ENCODE assay signal across 15 cellular contexts in the genomic region with DNA sequence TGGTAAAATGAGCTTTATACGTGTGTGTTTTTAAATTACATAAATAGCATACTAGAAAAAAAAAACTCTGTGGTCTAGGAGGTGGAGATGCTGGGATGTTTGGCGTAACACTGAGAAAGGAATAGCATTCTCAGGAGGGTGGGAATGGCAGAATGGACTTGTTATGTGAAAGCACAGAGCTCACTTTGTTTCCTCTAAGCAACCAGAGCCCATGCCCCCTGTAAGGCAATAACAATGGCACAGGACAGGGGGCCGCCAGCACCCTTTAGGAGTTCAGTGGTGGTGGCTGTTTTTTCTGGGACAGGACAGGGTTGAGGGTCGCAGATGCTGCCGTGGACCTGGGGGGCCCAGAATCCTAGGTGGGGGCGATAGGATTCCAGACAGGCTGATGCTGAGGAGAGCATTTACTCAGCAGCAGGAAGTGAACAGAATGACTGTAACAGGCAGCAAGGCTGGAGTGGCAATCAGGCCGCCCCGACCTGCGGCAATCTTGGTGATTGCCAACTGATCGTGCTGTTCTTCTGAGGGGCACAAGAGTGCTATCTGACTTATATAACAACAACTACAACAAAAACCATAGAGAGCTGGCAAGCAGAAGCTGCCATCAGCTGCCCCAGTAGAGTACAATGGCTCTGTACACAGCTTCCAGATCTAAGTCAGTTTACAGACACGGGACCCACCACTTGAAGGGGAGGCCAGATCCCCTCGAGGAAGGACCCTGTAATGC.
A peak's percentile ranks its signal among the peaks of the same experiment; 100 is the strongest.
DNase-seq lines count a peak whose midpoint lies in the region; ATAC-seq, FAIRE-seq and TF ChIP-seq lines count a peak whose summit lies in the region.
"Had no signal": no experiment of that assay in that cellular context is flagged by ENCODE, and none has a peak within 500 bp of the region (broad histone marks: within the 10 kb centered on the region; RNA-seq: fewer than 3 reads in every experiment).

No MANE protein-coding gene starts in this region.

- H3K27me3 ChIP-seq in esophagus muscularis mucosa, result no peaks in the 10 kb centered on the region
- peaks cover 4 to 70% of the 10 kb centered on the region in 2 experiments for H3K27me3 ChIP-seq in mesenchymal stem cell (ENCODE audit: control insufficient read depth in 1 of 2, insufficient read depth in 1 of 2, low read length in 2 of 2)
- peaks cover 0 to 16% of the 10 kb centered on the region in 2 experiments; a peak in 2 of 5 replicates for H3K27me3 ChIP-seq in HepG2 (ENCODE audit: control insufficient read depth in 1 of 2, insufficient read depth in 2 of 2, low read length in 2 of 2)

- H3K27ac ChIP-seq in esophagus muscularis mucosa (replicated peaks in 1 of 4) (no peak overlapping the region), mesenchymal stem cell (ENCODE audit: low read length, poor library complexity, severe bottlenecking) (no peak overlapping the region), HepG2 (ENCODE audit: extremely low read length, insufficient read depth, low read length) (no peak overlapping the region)
- H3K27ac ChIP-seq: GM23248, SK-N-MC had no signal

- intact Hi-C loops in esophagus muscularis mucosa (cut with DNase I) (no loop called here), MCF 10A (cut with micrococcal nuclease) (no loop called here), HepG2 (cut with micrococcal nuclease; ENCODE audit: unreplicated experiment) (no loop called here)

- H4K20me1 ChIP-seq in HepG2 (ENCODE audit: insufficient read depth, low read length), result no peaks in the 10 kb centered on the region

- no peak overlapping the region for H2BK12ac ChIP-seq in mesenchymal stem cell (ENCODE audit: low read length in 2 of 2)

- H3K79me1 ChIP-seq in mesenchymal stem cell (replicated peaks; ENCODE audit: low read length, poor library complexity, severe bottlenecking), result no peaks in the 10 kb centered on the region

- no peak overlapping the region for H2BK120ac ChIP-seq in mesenchymal stem cell (ENCODE audit: low read depth, low read length)

- H3K36me3 ChIP-seq in esophagus muscularis mucosa, result no peaks in the 10 kb centered on the region
- no peaks in the 10 kb centered on the region for H3K36me3 ChIP-seq in mesenchymal stem cell (ENCODE audit: control insufficient read depth in 1 of 2, insufficient read depth in 2 of 2, low read depth in 1 of 2, low read length in 2 of 2)
- no peaks in the 10 kb centered on the region for H3K36me3 ChIP-seq in HepG2 (replicated peaks in 1 of 2; ENCODE audit: control insufficient read depth in 1 of 2, insufficient read depth in 2 of 2, low read length in 2 of 2)

- peaks cover 9% of the 10 kb centered on the region for H3K27me3 Mint-ChIP-seq in MCF 10A (ENCODE audit: insufficient read depth, unreplicated experiment)

- H4K91ac ChIP-seq in mesenchymal stem cell (ENCODE audit: low read length), result no peak overlapping the region

- H3K79me2 ChIP-seq in HepG2 (ENCODE audit: insufficient read depth, low read length), result no peaks in the 10 kb centered on the region

- ATAC-seq in GM21515 (IDR thresholded peaks at IDR 0.05; ENCODE audit: unreplicated experiment) (no peak), HG02763 (IDR thresholded peaks at IDR 0.05; ENCODE audit: unreplicated experiment) (no peak), HepG2 (no peak)
- ATAC-seq: CD8-positive, alpha-beta T cell; K562 had no signal

- no peak for TF ChIP-seq RAD21 in HepG2 (CRISPR knock-in tag; IDR thresholded peaks at IDR 0.05)

- H2BK5ac ChIP-seq in mesenchymal stem cell (ENCODE audit: low read depth, low read length, poor library complexity, severe bottlenecking), result no peak overlapping the region

- 84% methylated on average over 12 of the region's 12 CpGs for WGBS in esophagus muscularis mucosa
- 81% methylated on average over 11 of the region's 12 CpGs for WGBS in mesenchymal stem cell
- 47% methylated on average over 11 of the region's 12 CpGs for WGBS in HepG2 (ENCODE audit: low lambda C conversion rate)

- no peak overlapping the region for H3K4me2 ChIP-seq in mesenchymal stem cell (ENCODE audit: low read length, poor library complexity, severe bottlenecking)
- H3K4me2 ChIP-seq in HepG2 (ENCODE audit: low read depth, low read length), result no peak overlapping the region

- peaks cover 0 to 6% (median 0%) of the 10 kb centered on the region in 4 donors for H3K9me3 ChIP-seq in esophagus muscularis mucosa
- H3K9me3 ChIP-seq in mesenchymal stem cell (ENCODE audit: control insufficient read depth, low read length), result peaks cover 10% of the 10 kb centered on the region
- H3K9me3 ChIP-seq in HepG2 (ENCODE audit: low read length), result peaks cover 5% of the 10 kb centered on the region; the same call in 1 of the 2 replicates

- H3K14ac ChIP-seq in mesenchymal stem cell (ENCODE audit: low read length in 2 of 2), result no peak overlapping the region

- no peak overlapping the region for H3K4ac ChIP-seq in mesenchymal stem cell (ENCODE audit: low read depth in 1 of 2, low read length in 2 of 2)

- in situ Hi-C loops in SK-MEL-5 (cut with HindIII; ENCODE audit: low pct_unique_long_range_greater_than_20kb, low sequenced_read_pairs) (no loop called here), HepG2 (cut with HindIII; ENCODE audit: extremely low pct_ligation_motif_present, low pct_unique_long_range_greater_than_20kb) (no loop called here)

- H2AFZ ChIP-seq in mesenchymal stem cell (ENCODE audit: low read depth, low read length) (no peak overlapping the region), HepG2 (ENCODE audit: low read length) (no peak overlapping the region)
- H2AFZ ChIP-seq: GM23248 had no signal

- TF ChIP-seq EP300 in esophagus muscularis mucosa (IDR thresholded peaks at IDR 0.05), result no peak
- TF ChIP-seq EP300 in HepG2 (IDR thresholded peaks at IDR 0.05; ENCODE audit: low read depth in 2 of 2, low read length in 2 of 2), result no peak
- no peak for TF ChIP-seq EP300 in HepG2 (CRISPR knock-in tag; IDR thresholded peaks at IDR 0.05; ENCODE audit: borderline replicate concordance)

- H3K4me3 ChIP-seq in esophagus muscularis mucosa (no peak overlapping the region), mesenchymal stem cell (ENCODE audit: insufficient read depth in 1 of 2, low read depth in 1 of 2, low read length in 2 of 2) (no peak overlapping the region), HepG2 (replicated peaks in 1 of 3; ENCODE audit: insufficient read depth in 1 of 3, low read depth in 2 of 3, low read length in 3 of 3) (no peak overlapping the region)
- H3K4me3 ChIP-seq: GM23248, K562, SK-N-MC had no signal

- no peak overlapping the region for H3K27ac Mint-ChIP-seq in MCF 10A (ENCODE audit: low read depth, unreplicated experiment)
- H3K27ac Mint-ChIP-seq: CD8-positive, alpha-beta T cell had no signal

- peaks cover 15% of the 10 kb centered on the region for H3K4me1 Mint-ChIP-seq in MCF 10A (ENCODE audit: insufficient read depth, unreplicated experiment)

- peak overlapping the region in 1 of 2 experiments; percentile 35 for H3K23ac ChIP-seq in mesenchymal stem cell (ENCODE audit: low read length in 2 of 2)

- no peak overlapping the region for H3K4me3 Mint-ChIP-seq in MCF 10A (ENCODE audit: unreplicated experiment)
- H3K4me3 Mint-ChIP-seq: CD8-positive, alpha-beta T cell had no signal

- H3K9me3 Mint-ChIP-seq in MCF 10A (ENCODE audit: unreplicated experiment), result peaks cover 8% of the 10 kb centered on the region
- H3K9me3 Mint-ChIP-seq: CD8-positive, alpha-beta T cell had no signal

- DNase-seq in SK-MEL-5 (ENCODE audit: low read depth, low spot score) (peak; percentile 66), esophagus muscularis mucosa (ENCODE audit: extremely low spot score) (peak; percentile 57), mesenchymal stem cell (no peak), superior temporal gyrus (ENCODE audit: extremely low spot score) (peak; percentile 51), MCF 10A (ENCODE audit: unreplicated experiment) (no peak), HepG2 (ENCODE audit: low spot score) (no peak)
- DNase-seq: CD8-positive, alpha-beta T cell; DMS79; GM23248; NCI-H1048; NCI-H524 had no signal

- BruUV-seq in MCF 10A (replicated peaks; lab: Mats Ljungman, UMichigan) (no TSS peak), HepG2 (replicated peaks; lab: Mats Ljungman, UMichigan) (no TSS peak)

- POLR2A ChIA-PET in MCF 10A (lab: Yijun Ruan, JAX), result interaction anchor here (0.6 kb wide), 1 partner anchor 77 kb away, joined by 6 read pairs; no protein-coding TSS in a partner anchor
- POLR2A ChIA-PET in HepG2 (lab: Yijun Ruan, JAX), result no interaction called here

- no peak for TF ChIP-seq CTCF in esophagus muscularis mucosa (IDR thresholded peaks at IDR 0.05)
- no peak for TF ChIP-seq CTCF in MCF 10A (IDR thresholded peaks at IDR 0.05; ENCODE audit: unreplicated experiment)
- TF ChIP-seq CTCF in HepG2 (CRISPR knock-in tag; IDR thresholded peaks at IDR 0.05), result no peak

- H3K4me1 ChIP-seq in esophagus muscularis mucosa, result peaks cover 19 to 24% (median 22%) of the 10 kb centered on the region in 4 donors
- H3K4me1 ChIP-seq in mesenchymal stem cell (ENCODE audit: control insufficient read depth, insufficient read depth, low read depth, low read length), result peaks cover 5% of the 10 kb centered on the region
- H3K4me1 ChIP-seq in HepG2 (ENCODE audit: insufficient read depth, low read length), result peaks cover 35% of the 10 kb centered on the region

- no peak overlapping the region for H3K9ac ChIP-seq in mesenchymal stem cell (ENCODE audit: low read length)
- no peak overlapping the region for H3K9ac ChIP-seq in HepG2 (ENCODE audit: insufficient read depth, low read depth, low read length)
- H3K9ac ChIP-seq: GM23248 had no signal

- no peak overlapping the region for H3K18ac ChIP-seq in mesenchymal stem cell (ENCODE audit: low read depth in 1 of 2, low read length in 2 of 2)

- peak overlapping the region; percentile 54 for H2BK15ac ChIP-seq in mesenchymal stem cell (ENCODE audit: low read depth, poor library complexity, severe bottlenecking)

- no peak overlapping the region for H4K8ac ChIP-seq in mesenchymal stem cell (ENCODE audit: low read length)

- H3K36me3 Mint-ChIP-seq in MCF 10A (ENCODE audit: insufficient read depth, unreplicated experiment), result no peaks in the 10 kb centered on the region
- H3K36me3 Mint-ChIP-seq: CD8-positive, alpha-beta T cell had no signal

- H2AK5ac ChIP-seq in mesenchymal stem cell (ENCODE audit: low read length, severe bottlenecking), result no peak overlapping the region

- no peak for FAIRE-seq in HepG2 (lab: Jason Lieb, UNC)
- FAIRE-seq: K562 had no signal

- CTCF ChIA-PET in MCF 10A (lab: Yijun Ruan, JAX), result interaction anchor here (1.4 kb wide), 1 partner anchor 34 kb away, joined by 5 read pairs; no protein-coding TSS in a partner anchor
- CTCF ChIA-PET in HepG2 (lab: Yijun Ruan, JAX; ENCODE audit: low intra/inter-chr PET ratio, low total read pairs), result no interaction called here

- TF ChIP-seq POLR2A in esophagus muscularis mucosa (IDR thresholded peaks at IDR 0.05; ENCODE audit: low read depth) (no peak), HepG2 (IDR thresholded peaks at IDR 0.05; ENCODE audit: insufficient read depth in 1 of 2, low read depth in 2 of 2, low read length in 2 of 2) (no peak)

TF ChIP-seq in HepG2, 621 proteins besides CTCF, POLR2A, EP300 and RAD21 (continues in another document):
- TF ChIP-seq ZNF773 (CRISPR knock-in tag; IDR thresholded peaks at IDR 0.05; ENCODE audit: borderline replicate concordance) (no peak), ZNF274 (CRISPR knock-in tag; IDR thresholded peaks at IDR 0.05) (no peak)

Comparison
In these comparisons a context has a peak if more than half of its experiments do, and no peak if none do; other contexts are left out.
1. DNase-seq: peak in SK-MEL-5 (single experiment), esophagus muscularis mucosa (single experiment) and superior temporal gyrus (single experiment); none in mesenchymal stem cell (single experiment), MCF 10A (single experiment) and HepG2 (single experiment).